ENCODE assay signal across 8 cellular contexts in genomic region chr2:205903549-205904129, GRCh38.
DNase-seq lines count a peak whose midpoint lies in the region; ATAC-seq, FAIRE-seq and TF ChIP-seq lines count a peak whose summit lies in the region.

No MANE protein-coding gene starts in this region.

- intact Hi-C loops in mucosa of descending colon (cut with DNase I, micrococcal nuclease), result no loop called here

- TF ChIP-seq CTCF in D721Med (IDR thresholded peaks at IDR 0.05; ENCODE audit: insufficient read depth, missing control alignments), result peak; percentile 16
- TF ChIP-seq CTCF in mucosa of descending colon (IDR thresholded peaks at IDR 0.05), result no peak

- DNase-seq in D721Med (ENCODE audit: insufficient read length, low spot score) (no peak), adipocyte (ENCODE audit: low read depth) (peak; percentile 11), mucosa of descending colon (peak; percentile 64 to 79 (median 76))
- no peak for DNase-seq in central memory CD4-positive, alpha-beta T cell
- no peak for DNase-seq in stimulated activated CD4-positive, alpha-beta T cell treated with anti-CD3 and anti-CD28 coated beads, Interleukin-2, amount 100 ng/mL, for 48 hours

- H3K9ac ChIP-seq in adipocyte (ENCODE audit: low read length), result no peak overlapping the region

- H3K4me1 ChIP-seq in adipocyte (ENCODE audit: control insufficient read depth, insufficient read depth, low read length), result peaks cover 6% of the 10 kb centered on the region
- H3K4me1 ChIP-seq in mucosa of descending colon (ENCODE audit: low read depth), result peaks cover 30% of the 10 kb centered on the region

- H3K4me3 ChIP-seq in adipocyte (ENCODE audit: low read length), result no peak overlapping the region
- no peak overlapping the region for H3K4me3 ChIP-seq in mucosa of descending colon

- H3K9me3 ChIP-seq in adipocyte (ENCODE audit: control insufficient read depth, low read length) (peaks cover 11% of the 10 kb centered on the region), mucosa of descending colon (no peaks in the 10 kb centered on the region)

- H3K36me3 ChIP-seq in adipocyte (ENCODE audit: control insufficient read depth, insufficient read depth, low read length, severe bottlenecking), result no peaks in the 10 kb centered on the region
- no peaks in the 10 kb centered on the region for H3K36me3 ChIP-seq in mucosa of descending colon (ENCODE audit: low read depth)

- ATAC-seq in GM19324 (IDR thresholded peaks at IDR 0.05; ENCODE audit: low FRiP score, unreplicated experiment), result peak; percentile 67
- ATAC-seq in HG03571 (IDR thresholded peaks at IDR 0.05; ENCODE audit: unreplicated experiment), result peak; percentile 71
- peak; percentile 87 for ATAC-seq in mucosa of descending colon
- ATAC-seq in GM18858 (IDR thresholded peaks at IDR 0.05; ENCODE audit: unreplicated experiment), result no peak

- no peak for FAIRE-seq in D721Med (lab: Jason Lieb, UNC)

- peaks cover 37% of the 10 kb centered on the region for H3K27me3 ChIP-seq in adipocyte (replicated peaks; ENCODE audit: control insufficient read depth, insufficient read depth, low read length)

Comparison
In these comparisons a context has a peak if more than half of its experiments do, and no peak if none do; other contexts are left out.
1. DNase-seq: peak in adipocyte (single experiment) and mucosa of descending colon (3 of 3); none in D721Med (single experiment), central memory CD4-positive, alpha-beta T cell (single experiment) and stimulated activated CD4-positive, alpha-beta T cell treated with anti-CD3 and anti-CD28 coated beads, Interleukin-2, amount 100 ng/mL, for 48 hours (0 of 2).